1 cellular context compared by ENCODE assay signal in genomic region chr16:11130978-11131665, GRCh38.
TF ChIP-seq lines count a peak whose summit lies in the region.

No MANE protein-coding gene starts in this region.

TF ChIP-seq in SK-N-SH treated with all-trans-retinoic acid at 6 μM for 48 hours, 23 proteins besides CTCF, POLR2A, EP300 and RAD21 (continued from another document):
- TF ChIP-seq POU6F1 (CRISPR knock-in tag; IDR thresholded peaks at IDR 0.05; ENCODE audit: borderline replicate concordance, low read depth) (no peak), RARB (CRISPR knock-in tag; IDR thresholded peaks at IDR 0.05) (no peak), ZNF565 (CRISPR knock-in tag; conservative IDR thresholded peaks at IDR 0.05; ENCODE audit: low read depth) (no peak), ZFP3 (CRISPR knock-in tag; IDR thresholded peaks at IDR 0.05) (no peak), PATZ1 (CRISPR knock-in tag; IDR thresholded peaks at IDR 0.05; ENCODE audit: borderline replicate concordance) (no peak), ESRRG (CRISPR knock-in tag; IDR thresholded peaks at IDR 0.05) (no peak), ZNF8 (CRISPR knock-in tag; IDR thresholded peaks at IDR 0.05) (no peak), BACH2 (CRISPR knock-in tag; IDR thresholded peaks at IDR 0.05; ENCODE audit: borderline replicate concordance) (no peak), ARNTL (CRISPR knock-in tag; IDR thresholded peaks at IDR 0.05; ENCODE audit: borderline replicate concordance, low read depth) (no peak), GLIS3 (CRISPR knock-in tag; IDR thresholded peaks at IDR 0.05) (no peak), CREB5 (CRISPR knock-in tag; IDR thresholded peaks at IDR 0.05; ENCODE audit: low read depth) (no peak)
